ENCODE assay signal across 7 cellular contexts in genomic region chr19:8001995-8002849, GRCh38. TPM values are rescaled to one million over a fixed set of nuclear protein-coding genes. Genes with fewer than 3 reads are reported as not detected.
A peak's percentile ranks its signal among the peaks of the same experiment; 100 is the strongest.
DNase-seq lines count a peak whose midpoint lies in the region; ATAC-seq, FAIRE-seq and TF ChIP-seq lines count a peak whose summit lies in the region.

No MANE protein-coding gene starts in this region.

- no peak overlapping the region for H4K8ac ChIP-seq in neuronal stem cell (ENCODE audit: low read depth, low read length)

- no peak overlapping the region for H3K14ac ChIP-seq in neuronal stem cell (ENCODE audit: low read length)

- H3K27ac ChIP-seq in SJCRH30 (no peak overlapping the region), gastroesophageal sphincter (peak overlapping the region; percentile 13 to 80 (median 77)), neuronal stem cell (replicated peaks; ENCODE audit: low read length) (peak overlapping the region; percentile 85), stomach smooth muscle (ENCODE audit: low read length) (peak overlapping the region; percentile 49)

- no peak overlapping the region for H2BK120ac ChIP-seq in neuronal stem cell (ENCODE audit: low read depth, low read length)

- H2AK5ac ChIP-seq in neuronal stem cell (ENCODE audit: low read depth, low read length) = peak overlapping the region; percentile 48

- H3K18ac ChIP-seq in neuronal stem cell (ENCODE audit: low read length) = peak overlapping the region; percentile 80

- ATAC-seq in gastroesophageal sphincter = peak; percentile 74

- no peak for TF ChIP-seq EP300 in gastroesophageal sphincter (IDR thresholded peaks at IDR 0.05)

- peaks cover 16% of the 10 kb centered on the region for H3K36me3 ChIP-seq in SJCRH30
- peaks cover 0 to 10% of the 10 kb centered on the region in 2 donors for H3K36me3 ChIP-seq in gastroesophageal sphincter
- peaks cover 20 to 53% of the 10 kb centered on the region in 2 donors for H3K36me3 ChIP-seq in neuronal stem cell (replicated peaks in 1 of 2; ENCODE audit: control insufficient read depth in 2 of 2, insufficient read depth in 2 of 2, low read length in 2 of 2)
- H3K36me3 ChIP-seq in stomach smooth muscle (ENCODE audit: control insufficient read depth in 2 of 2, insufficient read depth in 2 of 2, low read length in 2 of 2) = peaks cover 0 to 2% of the 10 kb centered on the region in 2 donors

- H3K23ac ChIP-seq in neuronal stem cell (ENCODE audit: low read depth, low read length, poor library complexity) = peak overlapping the region; percentile 25

- TF ChIP-seq POLR2A in GM12891 (IDR thresholded peaks at IDR 0.05; ENCODE audit: low read depth, low read length) = no peak
- TF ChIP-seq POLR2A in gastroesophageal sphincter (IDR thresholded peaks at IDR 0.05) = no peak

- DNase-seq in GM12891 (ENCODE audit: insufficient read length, low spot score) = peak; percentile 71
- DNase-seq in KBM-7 = peak; percentile 95
- DNase-seq in SJCRH30 = peak; percentile 58 to 80
- peak; percentile 28 to 62 (median 42) for DNase-seq in activated naive CD4-positive, alpha-beta T cell (lab: John Stamatoyannopoulos, UW)
- peak; percentile 89 for DNase-seq in neuronal stem cell (ENCODE audit: low spot score)

- H3K4me3 ChIP-seq in SJCRH30 (no peak overlapping the region), gastroesophageal sphincter (peak overlapping the region; percentile 6 to 38), neuronal stem cell (ENCODE audit: low read length in 2 of 2) (peak overlapping the region; percentile 15 to 17), stomach smooth muscle (ENCODE audit: low read length in 2 of 2) (peak overlapping the region; percentile 63 to 69)

- H3K9me3 ChIP-seq in SJCRH30 (replicated peaks) = no peaks in the 10 kb centered on the region
- no peaks in the 10 kb centered on the region for H3K9me3 ChIP-seq in gastroesophageal sphincter
- H3K9me3 ChIP-seq in neuronal stem cell (replicated peaks in 1 of 2; ENCODE audit: control insufficient read depth in 2 of 2, insufficient read depth in 1 of 2, low read depth in 1 of 2, low read length in 2 of 2) = no peaks in the 10 kb centered on the region
- no peaks in the 10 kb centered on the region for H3K9me3 ChIP-seq in stomach smooth muscle (ENCODE audit: control insufficient read depth in 2 of 2, low read length in 2 of 2)

- H2BK5ac ChIP-seq in neuronal stem cell (ENCODE audit: low read length) = no peak overlapping the region

- H3K9ac ChIP-seq in neuronal stem cell (ENCODE audit: low read depth, low read length, poor library complexity) (peak overlapping the region; percentile 85), stomach smooth muscle (ENCODE audit: low read length in 2 of 2) (peak overlapping the region; percentile 55 to 72)

- H3K27me3 ChIP-seq in SJCRH30 (no peaks in the 10 kb centered on the region), gastroesophageal sphincter (no peaks in the 10 kb centered on the region), neuronal stem cell (ENCODE audit: control insufficient read depth in 3 of 3, insufficient read depth in 3 of 3, low read depth in 1 of 3, low read length in 3 of 3) (no peaks in the 10 kb centered on the region), stomach smooth muscle (ENCODE audit: control insufficient read depth in 1 of 2, insufficient read depth in 2 of 2, low read length in 2 of 2) (no peaks in the 10 kb centered on the region)

- H3K4me2 ChIP-seq in neuronal stem cell (ENCODE audit: insufficient read depth, low read length, poor library complexity, severe bottlenecking) = peak overlapping the region; percentile 54

- TF ChIP-seq CTCF in gastroesophageal sphincter (IDR thresholded peaks at IDR 0.05) = peak; percentile 86 to 98 (median 93)

- H4K91ac ChIP-seq in neuronal stem cell (ENCODE audit: low read depth, low read length, poor library complexity) = no peak overlapping the region

- FAIRE-seq in GM12891 (lab: Jason Lieb, UNC) = peak; percentile 94

- H3K4me1 ChIP-seq in SJCRH30 (no peaks in the 10 kb centered on the region), gastroesophageal sphincter (peaks cover 3 to 84% (median 35%) of the 10 kb centered on the region in 3 donors), neuronal stem cell (ENCODE audit: control insufficient read depth in 2 of 2, insufficient read depth in 1 of 2, low read depth in 1 of 2, low read length in 2 of 2) (peaks cover 11 to 13% of the 10 kb centered on the region in 2 donors), stomach smooth muscle (ENCODE audit: control insufficient read depth, insufficient read depth, low read length) (peaks cover 46% of the 10 kb centered on the region)

- H2AFZ ChIP-seq in neuronal stem cell (ENCODE audit: low read length) = no peak overlapping the region

- no peak overlapping the region for H2BK15ac ChIP-seq in neuronal stem cell (ENCODE audit: low read length)

- no peak overlapping the region for H3K4ac ChIP-seq in neuronal stem cell (ENCODE audit: low read length)

- H2BK12ac ChIP-seq in neuronal stem cell (ENCODE audit: low read length) = no peak overlapping the region

- WGBS in gastroesophageal sphincter (ENCODE audit: low coverage in 1 of 2), 2 donors = 11 to 46% methylated on average over 4 to 11 of the region's 27 CpGs
- no CpG with 5 or more reads among the region's 27 CpGs for WGBS in neuronal stem cell (ENCODE audit: extremely low coverage in 2 of 2, insufficient read length in 2 of 2, insufficient replicate concordance in 1 of 2), 2 donors

- peaks cover 16% of the 10 kb centered on the region for H3K79me1 ChIP-seq in neuronal stem cell (ENCODE audit: low read depth, low read length)

- in situ Hi-C loops in KBM-7 (cut with MboI; ENCODE audit: low pct_unique_long_range_greater_than_20kb, low sequenced_read_pairs) = no loop called here

TF ChIP-seq in GM12891, 5 proteins besides CTCF, POLR2A, EP300 and RAD21:
- TF ChIP-seq SPI1 (IDR thresholded peaks at IDR 0.05; ENCODE audit: low read depth, low read length) (peak; percentile 80), POU2F2 (IDR thresholded peaks at IDR 0.05; ENCODE audit: low read depth, low read length) (0 out of 2 replicates have a peak, but pooled peaks have one; percentile 18), POLR2AphosphoS5 (IDR thresholded peaks at IDR 0.05; ENCODE audit: low read depth, low read length) (no peak)

RNA-seq across cellular contexts. Expression of gene ELAVL1, which starts 3.2 kb away (rescaled TPM):
- polyA plus RNA-seq in GM12891 (2012; ENCODE audit: low read depth, missing spikeins) = 42.5 TPM
- total RNA-seq in SJCRH30 (2014; rRNA removed; shearing (Covaris generic)) = 79.4 and 79.6 TPM in 2 replicates
- total RNA-seq in gastroesophageal sphincter = 10 to 100 TPM; 30.8 to 62.5 (median 34.6) TPM
- polyA plus RNA-seq in neuronal stem cell (2013, experiment 1 of 2) = 102 TPM
- 99.9 TPM for polyA plus RNA-seq in neuronal stem cell (2013, experiment 2 of 2)

RNA-seq across cellular contexts. Expression of gene CCL25, which starts 50.3 kb away (rescaled TPM):
- polyA plus RNA-seq in GM12891 (2012; ENCODE audit: low read depth, missing spikeins) = 2.8 TPM
- not detected in 2 replicates for total RNA-seq in SJCRH30 (2014; rRNA removed; shearing (Covaris generic))
- total RNA-seq in gastroesophageal sphincter = not detected
- polyA plus RNA-seq in neuronal stem cell (2013, experiment 1 of 2) = 0.36 TPM
- polyA plus RNA-seq in neuronal stem cell (2013, experiment 2 of 2) = 0.60 TPM

RNA-seq across cellular contexts. Expression of gene TIMM44, which starts 58.8 kb away (rescaled TPM):
- polyA plus RNA-seq in GM12891 (2012; ENCODE audit: low read depth, missing spikeins) = 40.8 TPM
- total RNA-seq in SJCRH30 (2014; rRNA removed; shearing (Covaris generic)) = 49.5 and 55.2 TPM in 2 replicates
- total RNA-seq in gastroesophageal sphincter = 100 to 1,000 TPM in 1 of 4 donors, 10 to 100 TPM in 3; 65.7 to 108 (median 86.4) TPM
- polyA plus RNA-seq in neuronal stem cell (2013, experiment 1 of 2) = 50.7 TPM
- polyA plus RNA-seq in neuronal stem cell (2013, experiment 2 of 2) = 56.0 TPM

Comparison
In these comparisons a context has a peak if more than half of its experiments do, and no peak if none do; other contexts are left out.
1. DNase-seq: peak in every context shown above with its lines; median percentile 95 in KBM-7; 89 in neuronal stem cell; 71 in GM12891; 69 in SJCRH30; 42 in activated naive CD4-positive, alpha-beta T cell.